ENCODE assay signal across 17 cellular contexts in genomic region chr12:92061061-92061460, GRCh38.
DNase-seq lines count a peak whose midpoint lies in the region; ATAC-seq and TF ChIP-seq lines count a peak whose summit lies in the region.
"Had no signal": no experiment of that assay in that cellular context is flagged by ENCODE, and none has a peak within 500 bp of the region (broad histone marks: within the 10 kb centered on the region; RNA-seq: fewer than 3 reads in every experiment).

No MANE protein-coding gene starts in this region.

- H3K4me3 ChIP-seq in BLaER1 = peak overlapping the region; percentile 16
- no peak overlapping the region for H3K4me3 ChIP-seq in MM.1S (ENCODE audit: low read length)
- H3K4me3 ChIP-seq: K562, Peyer's patch had no signal

- DNase-seq in activated CD4-positive, alpha-beta T cell treated with anti-CD3 and anti-CD28 coated beads, Interleukin-2, amount 10 ng/mL, durations not matched to agents 24 days and 14 days = no peak
- DNase-seq in activated CD4-positive, alpha-beta T cell treated with anti-CD3 and anti-CD28 coated beads, Interleukin-2, amount 50 U/mL, for 4 hours = no peak
- DNase-seq in MM.1S (no peak), NCI-H69 (lab: John Stamatoyannopoulos, UW) (no peak)
- DNase-seq: Caco-2, DMS153, NCI-H1092 treated with DMSO at 0.1 percent for 48 hours, NCI-H2081 treated with DMSO at 0.1 percent for 48 hours, NCI-H510A, NCI-H82, Peyer's patch had no signal

- no peak overlapping the region for H3K27ac Mint-ChIP-seq in activated CD4-positive, alpha-beta T cell treated with anti-CD3 and anti-CD28 coated beads, Interleukin-2, amount 10 ng/mL, durations not matched to agents 24 days and 14 days
- H3K27ac Mint-ChIP-seq in activated T-helper 17 cell treated with anti-CD3 and anti-CD28 coated beads, Interleukin-2, amount 50 U/mL, for 72 hours = no peak overlapping the region

- peak overlapping the region; percentile 86 for H3K4me2 ChIP-seq in BLaER1
- H3K4me2 ChIP-seq in MM.1S (ENCODE audit: low read depth, low read length) = peak overlapping the region; percentile 10; the same call in 1 of the 2 replicates

- no peak overlapping the region for H2AFZ ChIP-seq in MM.1S (ENCODE audit: low read length)

- peak overlapping the region; percentile 12 for H3K4me3 Mint-ChIP-seq in activated CD4-positive, alpha-beta T cell treated with anti-CD3 and anti-CD28 coated beads, Interleukin-2, amount 10 ng/mL, durations not matched to agents 24 days and 14 days
- H3K4me3 Mint-ChIP-seq in activated T-helper 17 cell treated with anti-CD3 and anti-CD28 coated beads, Interleukin-2, amount 50 U/mL, for 72 hours = peak overlapping the region; percentile 74

- no peaks in the 10 kb centered on the region for H3K27me3 Mint-ChIP-seq in activated CD4-positive, alpha-beta T cell treated with anti-CD3 and anti-CD28 coated beads, Interleukin-2, amount 10 ng/mL, durations not matched to agents 24 days and 14 days
- no peaks in the 10 kb centered on the region for H3K27me3 Mint-ChIP-seq in activated T-helper 17 cell treated with anti-CD3 and anti-CD28 coated beads, Interleukin-2, amount 50 U/mL, for 72 hours

- peaks cover 28% of the 10 kb centered on the region for H3K9me3 Mint-ChIP-seq in activated CD4-positive, alpha-beta T cell treated with anti-CD3 and anti-CD28 coated beads, Interleukin-2, amount 10 ng/mL, durations not matched to agents 24 days and 14 days
- H3K9me3 Mint-ChIP-seq in activated T-helper 17 cell treated with anti-CD3 and anti-CD28 coated beads, Interleukin-2, amount 50 U/mL, for 72 hours = peaks cover 10% of the 10 kb centered on the region

- H3K27me3 ChIP-seq in BLaER1 (no peaks in the 10 kb centered on the region), MM.1S (replicated peaks; ENCODE audit: insufficient read depth, low read length) (no peaks in the 10 kb centered on the region)
- H3K27me3 ChIP-seq: Peyer's patch had no signal

- peaks cover 44% of the 10 kb centered on the region for H3K4me1 ChIP-seq in BLaER1
- peaks cover 60% of the 10 kb centered on the region for H3K4me1 ChIP-seq in MM.1S (ENCODE audit: low read length)

- H3F3A ChIP-seq in MM.1S (ENCODE audit: insufficient read depth, low read length) = peaks cover 24% of the 10 kb centered on the region

- no peak overlapping the region for H3K9ac ChIP-seq in BLaER1
- H3K9ac ChIP-seq in MM.1S (ENCODE audit: low read length) = no peak overlapping the region

- H3K27ac ChIP-seq in BLaER1 (peak overlapping the region; percentile 70), MM.1S (ENCODE audit: low read length) (no peak overlapping the region; the same call in 1 of the 2 replicates)
- H3K27ac ChIP-seq: C4-2B, Peyer's patch had no signal

- intact Hi-C loops in activated CD4-positive, alpha-beta T cell treated with anti-CD3 and anti-CD28 coated beads, Interleukin-2, amount 10 ng/mL, durations not matched to agents 24 days and 14 days (cut with micrococcal nuclease) = loop anchor here (10.0 kb wide), 1 partner anchor 376 kb away; no protein-coding TSS in a partner anchor

- no peaks in the 10 kb centered on the region for H3K79me2 ChIP-seq in MM.1S (ENCODE audit: low read length)

- no peak for ATAC-seq in activated T-helper 17 cell treated with anti-CD3 and anti-CD28 coated beads, Interleukin-2, amount 50 U/mL, for 72 hours (replicated peaks)
- no peak for ATAC-seq in HG02763 (IDR thresholded peaks at IDR 0.05; ENCODE audit: unreplicated experiment)
- ATAC-seq: K562, Right ventricle myocardium inferior had no signal

- no peaks in the 10 kb centered on the region for H3K36me3 ChIP-seq in BLaER1
- no peaks in the 10 kb centered on the region for H3K36me3 ChIP-seq in MM.1S (replicated peaks; ENCODE audit: insufficient read depth, low read length)
- H3K36me3 ChIP-seq: Peyer's patch had no signal

- peaks cover 33% of the 10 kb centered on the region for H3K36me3 Mint-ChIP-seq in activated CD4-positive, alpha-beta T cell treated with anti-CD3 and anti-CD28 coated beads, Interleukin-2, amount 10 ng/mL, durations not matched to agents 24 days and 14 days (ENCODE audit: low read depth)
- peaks cover 16% of the 10 kb centered on the region for H3K36me3 Mint-ChIP-seq in activated T-helper 17 cell treated with anti-CD3 and anti-CD28 coated beads, Interleukin-2, amount 50 U/mL, for 72 hours (ENCODE audit: low read depth)

- H3K4me1 Mint-ChIP-seq in activated CD4-positive, alpha-beta T cell treated with anti-CD3 and anti-CD28 coated beads, Interleukin-2, amount 10 ng/mL, durations not matched to agents 24 days and 14 days = peaks cover 67% of the 10 kb centered on the region
- H3K4me1 Mint-ChIP-seq in activated T-helper 17 cell treated with anti-CD3 and anti-CD28 coated beads, Interleukin-2, amount 50 U/mL, for 72 hours = peaks cover 66% of the 10 kb centered on the region

- H4K20me1 ChIP-seq in BLaER1 (no peaks in the 10 kb centered on the region), MM.1S (ENCODE audit: insufficient read depth, low read length) (no peaks in the 10 kb centered on the region)

- peaks cover 9% of the 10 kb centered on the region; the same call in 1 of the 2 replicates for H3K9me3 ChIP-seq in BLaER1
- no peaks in the 10 kb centered on the region for H3K9me3 ChIP-seq in MM.1S (replicated peaks; ENCODE audit: insufficient read depth, low read length)
- H3K9me3 ChIP-seq: Caco-2, Peyer's patch had no signal

- no peak for TF ChIP-seq CTCF in MM.1S (IDR thresholded peaks at IDR 0.05; ENCODE audit: low read length)

- H3K9me2 ChIP-seq in MM.1S (replicated peaks; ENCODE audit: insufficient read depth, low read length) = no peaks in the 10 kb centered on the region
